1 cellular context compared by ENCODE assay signal in the genomic region with DNA sequence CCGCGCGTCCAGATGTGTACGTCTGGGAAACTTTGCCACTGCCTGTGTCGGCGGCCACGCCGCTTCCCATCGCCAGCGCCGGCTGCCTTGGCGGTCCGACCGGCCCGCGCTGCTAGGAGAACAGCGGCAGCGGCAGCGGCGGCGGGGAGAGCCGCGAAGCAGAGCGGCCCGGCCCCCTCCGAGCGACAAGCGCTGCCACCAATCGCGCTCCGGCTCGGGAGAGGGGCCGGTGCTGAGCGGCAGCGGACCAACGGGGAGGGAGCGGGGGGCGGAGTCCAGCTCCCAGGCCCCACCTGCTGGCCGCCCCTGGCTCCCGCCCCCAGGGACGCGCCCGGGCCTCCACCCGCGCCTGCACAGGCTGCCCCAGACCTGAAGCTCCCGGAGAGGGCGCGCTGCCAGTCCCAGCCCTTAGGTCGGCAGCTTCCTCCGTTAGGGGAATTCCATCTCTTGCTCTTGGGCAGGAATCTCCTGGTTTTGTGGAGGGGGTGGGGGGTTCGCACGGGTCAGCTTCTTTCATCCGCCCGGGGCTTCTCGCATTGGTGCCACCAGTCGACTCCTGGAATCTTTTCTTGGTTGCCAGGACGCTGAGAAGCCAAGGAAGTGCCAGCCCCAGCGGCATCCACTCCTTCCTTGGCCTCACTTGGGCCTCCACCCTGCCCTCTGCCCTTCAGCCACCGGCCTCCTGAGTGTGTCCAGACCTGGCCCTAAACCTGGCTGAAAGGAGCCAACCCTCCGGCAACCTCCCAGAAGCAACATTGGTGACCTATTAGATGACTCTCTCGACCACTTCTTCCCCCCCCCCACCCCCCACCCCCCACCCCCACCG.
TF ChIP-seq lines count a peak whose summit lies in the region.

Gene GALNT18 (minus strand): TSS at position 125 of the 826 bp plus-strand sequence.

TF ChIP-seq in SK-N-SH, 30 proteins besides CTCF, POLR2A, EP300 and RAD21 (continued from another document):
- TF ChIP-seq, protein P1, sequence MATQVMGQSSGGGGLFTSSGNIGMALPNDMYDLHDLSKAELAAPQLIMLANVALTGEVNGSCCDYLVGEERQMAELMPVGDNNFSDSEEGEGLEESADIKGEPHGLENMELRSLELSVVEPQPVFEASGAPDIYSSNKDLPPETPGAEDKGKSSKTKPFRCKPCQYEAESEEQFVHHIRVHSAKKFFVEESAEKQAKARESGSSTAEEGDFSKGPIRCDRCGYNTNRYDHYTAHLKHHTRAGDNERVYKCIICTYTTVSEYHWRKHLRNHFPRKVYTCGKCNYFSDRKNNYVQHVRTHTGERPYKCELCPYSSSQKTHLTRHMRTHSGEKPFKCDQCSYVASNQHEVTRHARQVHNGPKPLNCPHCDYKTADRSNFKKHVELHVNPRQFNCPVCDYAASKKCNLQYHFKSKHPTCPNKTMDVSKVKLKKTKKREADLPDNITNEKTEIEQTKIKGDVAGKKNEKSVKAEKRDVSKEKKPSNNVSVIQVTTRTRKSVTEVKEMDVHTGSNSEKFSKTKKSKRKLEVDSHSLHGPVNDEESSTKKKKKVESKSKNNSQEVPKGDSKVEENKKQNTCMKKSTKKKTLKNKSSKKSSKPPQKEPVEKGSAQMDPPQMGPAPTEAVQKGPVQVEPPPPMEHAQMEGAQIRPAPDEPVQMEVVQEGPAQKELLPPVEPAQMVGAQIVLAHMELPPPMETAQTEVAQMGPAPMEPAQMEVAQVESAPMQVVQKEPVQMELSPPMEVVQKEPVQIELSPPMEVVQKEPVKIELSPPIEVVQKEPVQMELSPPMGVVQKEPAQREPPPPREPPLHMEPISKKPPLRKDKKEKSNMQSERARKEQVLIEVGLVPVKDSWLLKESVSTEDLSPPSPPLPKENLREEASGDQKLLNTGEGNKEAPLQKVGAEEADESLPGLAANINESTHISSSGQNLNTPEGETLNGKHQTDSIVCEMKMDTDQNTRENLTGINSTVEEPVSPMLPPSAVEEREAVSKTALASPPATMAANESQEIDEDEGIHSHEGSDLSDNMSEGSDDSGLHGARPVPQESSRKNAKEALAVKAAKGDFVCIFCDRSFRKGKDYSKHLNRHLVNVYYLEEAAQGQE (IDR thresholded peaks at IDR 0.05; ENCODE audit: low read depth, low read length) = no peak
- TF ChIP-seq MXI1 (IDR thresholded peaks at IDR 0.05; ENCODE audit: low read depth, low read length) (no peak), FOSL2 (IDR thresholded peaks at IDR 0.05; ENCODE audit: borderline replicate concordance, low read depth) (no peak), MEF2A (IDR thresholded peaks at IDR 0.05; ENCODE audit: borderline replicate concordance, low read depth) (no peak), RXRA (IDR thresholded peaks at IDR 0.05; ENCODE audit: borderline replicate concordance, low read depth) (no peak), CHD2 (IDR thresholded peaks at IDR 0.05; ENCODE audit: low read length, partially characterized antibody) (no peak), YY1 (IDR thresholded peaks at IDR 0.05; ENCODE audit: low read depth) (no peak), EZH2phosphoT487 (IDR thresholded peaks at IDR 0.05; ENCODE audit: borderline replicate concordance, low read depth) (no peak), TCF12 (IDR thresholded peaks at IDR 0.05) (no peak), TEAD4 (IDR thresholded peaks at IDR 0.05; ENCODE audit: borderline replicate concordance, insufficient read depth) (no peak), NRF1 (IDR thresholded peaks at IDR 0.05; ENCODE audit: low read depth, low read length) (0 out of 2 replicates have a peak, but pooled peaks have one; percentile 5), RFX5 (IDR thresholded peaks at IDR 0.05; ENCODE audit: low read length) (0 out of 2 replicates have a peak, but pooled peaks have one; percentile 25), POLR2AphosphoS5 (IDR thresholded peaks at IDR 0.05; ENCODE audit: low read depth, low read length) (no peak), FOXM1 (IDR thresholded peaks at IDR 0.05; ENCODE audit: low read depth) (no peak), NFIC (IDR thresholded peaks at IDR 0.05; ENCODE audit: borderline replicate concordance) (no peak), USF2 (IDR thresholded peaks at IDR 0.05; ENCODE audit: borderline replicate concordance, low read depth, low read length) (no peak), JUND (IDR thresholded peaks at IDR 0.05) (no peak), RCOR1 (IDR thresholded peaks at IDR 0.05; ENCODE audit: low read length) (no peak), ELF1 (IDR thresholded peaks at IDR 0.05) (no peak), FOXJ3 (CRISPR knock-in tag; IDR thresholded peaks at IDR 0.05) (no peak), SMC3 (IDR thresholded peaks at IDR 0.05; ENCODE audit: low read depth, low read length) (no peak), USF1 (IDR thresholded peaks at IDR 0.05; ENCODE audit: borderline replicate concordance, low read depth) (no peak), TAF1 (IDR thresholded peaks at IDR 0.05; ENCODE audit: borderline replicate concordance, low read depth, low read length) (no peak), SIN3A (IDR thresholded peaks at IDR 0.05; ENCODE audit: borderline replicate concordance, low read depth, low read length) (no peak)
- TF ChIP-seq, protein P2, sequence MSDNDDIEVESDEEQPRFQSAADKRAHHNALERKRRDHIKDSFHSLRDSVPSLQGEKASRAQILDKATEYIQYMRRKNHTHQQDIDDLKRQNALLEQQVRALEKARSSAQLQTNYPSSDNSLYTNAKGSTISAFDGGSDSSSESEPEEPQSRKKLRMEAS (IDR thresholded peaks at IDR 0.05; ENCODE audit: low read depth) = no peak
- TF ChIP-seq, protein P3, sequence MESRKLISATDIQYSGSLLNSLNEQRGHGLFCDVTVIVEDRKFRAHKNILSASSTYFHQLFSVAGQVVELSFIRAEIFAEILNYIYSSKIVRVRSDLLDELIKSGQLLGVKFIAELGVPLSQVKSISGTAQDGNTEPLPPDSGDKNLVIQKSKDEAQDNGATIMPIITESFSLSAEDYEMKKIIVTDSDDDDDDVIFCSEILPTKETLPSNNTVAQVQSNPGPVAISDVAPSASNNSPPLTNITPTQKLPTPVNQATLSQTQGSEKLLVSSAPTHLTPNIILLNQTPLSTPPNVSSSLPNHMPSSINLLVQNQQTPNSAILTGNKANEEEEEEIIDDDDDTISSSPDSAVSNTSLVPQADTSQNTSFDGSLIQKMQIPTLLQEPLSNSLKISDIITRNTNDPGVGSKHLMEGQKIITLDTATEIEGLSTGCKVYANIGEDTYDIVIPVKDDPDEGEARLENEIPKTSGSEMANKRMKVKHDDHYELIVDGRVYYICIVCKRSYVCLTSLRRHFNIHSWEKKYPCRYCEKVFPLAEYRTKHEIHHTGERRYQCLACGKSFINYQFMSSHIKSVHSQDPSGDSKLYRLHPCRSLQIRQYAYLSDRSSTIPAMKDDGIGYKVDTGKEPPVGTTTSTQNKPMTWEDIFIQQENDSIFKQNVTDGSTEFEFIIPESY (IDR thresholded peaks at IDR 0.05; ENCODE audit: borderline replicate concordance, low read depth) = no peak
- TF ChIP-seq, protein P4, sequence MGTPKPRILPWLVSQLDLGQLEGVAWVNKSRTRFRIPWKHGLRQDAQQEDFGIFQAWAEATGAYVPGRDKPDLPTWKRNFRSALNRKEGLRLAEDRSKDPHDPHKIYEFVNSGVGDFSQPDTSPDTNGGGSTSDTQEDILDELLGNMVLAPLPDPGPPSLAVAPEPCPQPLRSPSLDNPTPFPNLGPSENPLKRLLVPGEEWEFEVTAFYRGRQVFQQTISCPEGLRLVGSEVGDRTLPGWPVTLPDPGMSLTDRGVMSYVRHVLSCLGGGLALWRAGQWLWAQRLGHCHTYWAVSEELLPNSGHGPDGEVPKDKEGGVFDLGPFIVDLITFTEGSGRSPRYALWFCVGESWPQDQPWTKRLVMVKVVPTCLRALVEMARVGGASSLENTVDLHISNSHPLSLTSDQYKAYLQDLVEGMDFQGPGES (IDR thresholded peaks at IDR 0.05; ENCODE audit: low read depth, low read length) = peak; percentile 51
- TF ChIP-seq, protein P5, sequence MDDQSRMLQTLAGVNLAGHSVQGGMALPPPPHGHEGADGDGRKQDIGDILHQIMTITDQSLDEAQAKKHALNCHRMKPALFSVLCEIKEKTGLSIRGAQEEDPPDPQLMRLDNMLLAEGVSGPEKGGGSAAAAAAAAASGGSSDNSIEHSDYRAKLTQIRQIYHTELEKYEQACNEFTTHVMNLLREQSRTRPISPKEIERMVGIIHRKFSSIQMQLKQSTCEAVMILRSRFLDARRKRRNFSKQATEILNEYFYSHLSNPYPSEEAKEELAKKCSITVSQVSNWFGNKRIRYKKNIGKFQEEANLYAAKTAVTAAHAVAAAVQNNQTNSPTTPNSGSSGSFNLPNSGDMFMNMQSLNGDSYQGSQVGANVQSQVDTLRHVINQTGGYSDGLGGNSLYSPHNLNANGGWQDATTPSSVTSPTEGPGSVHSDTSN (IDR thresholded peaks at IDR 0.05) = peak; percentile 98
